In the genomic region with DNA sequence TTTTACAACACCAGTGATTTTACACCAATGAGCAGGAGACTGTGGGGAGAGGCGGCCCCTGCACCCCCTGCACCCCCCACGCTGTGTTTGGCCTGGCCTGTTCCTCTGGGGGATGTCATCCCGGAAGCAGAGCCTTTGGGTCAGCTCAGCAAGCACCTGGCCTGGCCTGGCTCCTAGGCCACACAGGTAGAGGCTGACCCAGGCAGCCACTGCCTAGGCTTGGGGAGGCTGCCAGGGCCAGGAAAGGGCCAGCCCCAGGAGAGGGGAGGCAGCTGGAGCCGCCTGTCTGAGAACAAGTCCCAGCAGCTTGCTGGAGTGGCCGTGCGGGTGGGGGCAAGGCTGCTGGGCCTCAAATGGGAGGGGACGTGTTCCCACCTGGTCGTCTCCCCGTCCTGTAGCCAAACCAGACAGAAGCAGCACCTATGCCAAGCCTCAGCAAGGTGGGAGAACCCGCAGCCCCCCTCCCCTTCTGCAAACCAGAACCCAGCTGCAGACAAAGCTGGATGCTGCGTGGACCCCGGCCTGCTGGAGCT, we compare ENCODE assay signal across 14 cellular contexts. TPM values are rescaled to one million over a fixed set of nuclear protein-coding genes. Genes with fewer than 3 reads are reported as not detected.
A peak's percentile ranks its signal among the peaks of the same experiment; 100 is the strongest.
DNase-seq lines count a peak whose midpoint lies in the region; ATAC-seq lines count a peak whose summit lies in the region.
"Had no signal": no experiment of that assay in that cellular context is flagged by ENCODE, and none has a peak within 500 bp of the region (broad histone marks: within the 10 kb centered on the region; RNA-seq: fewer than 3 reads in every experiment).

No MANE protein-coding gene starts in this region.

- H3K27ac ChIP-seq in mesodermal cell (ENCODE audit: low read depth, low read length, severe bottlenecking) = peak overlapping the region; percentile 71

- H3K27ac Mint-ChIP-seq in central memory CD8-positive, alpha-beta T cell (ENCODE audit: low read depth) = peak overlapping the region; percentile 98
- H3K27ac Mint-ChIP-seq: activated B cell treated with CpG ODN at 0.5 μM for 24 hours, type B pancreatic cell had no signal

- no peaks in the 10 kb centered on the region for H3K27me3 Mint-ChIP-seq in central memory CD8-positive, alpha-beta T cell
- H3K27me3 Mint-ChIP-seq: activated B cell treated with CpG ODN at 0.5 μM for 24 hours, type B pancreatic cell had no signal

- peaks cover 26% of the 10 kb centered on the region for H3K4me1 ChIP-seq in mesodermal cell (ENCODE audit: control insufficient read depth, insufficient read depth, low read length, poor library complexity, severe bottlenecking)

- H3K36me3 Mint-ChIP-seq in central memory CD8-positive, alpha-beta T cell (ENCODE audit: insufficient read depth) = peaks cover 14% of the 10 kb centered on the region
- H3K36me3 Mint-ChIP-seq: type B pancreatic cell had no signal

- ATAC-seq in Right ventricle myocardium inferior = peak; percentile 5
- ATAC-seq in central memory CD8-positive, alpha-beta T cell (replicated peaks; ENCODE audit: extremely low read depth, poor library complexity, severe bottlenecking) = peak; percentile 8
- ATAC-seq in GM18861 (IDR thresholded peaks at IDR 0.05; ENCODE audit: unreplicated experiment) = no peak

- peak overlapping the region; percentile 64 for H3K4me3 Mint-ChIP-seq in central memory CD8-positive, alpha-beta T cell
- H3K4me3 Mint-ChIP-seq: activated B cell treated with CpG ODN at 0.5 μM for 24 hours, type B pancreatic cell had no signal

- H3K4me1 Mint-ChIP-seq in central memory CD8-positive, alpha-beta T cell = peaks cover 20% of the 10 kb centered on the region

- 93 to 94% methylated on average over 7 to 10 of the region's 12 CpGs for WGBS in mesodermal cell (ENCODE audit: insufficient coverage in 2 of 2), 2 experiments

- DNase-seq in Right ventricle myocardium inferior (ENCODE audit: missing footprints) (peak; percentile 74), cardiac septum (ENCODE audit: low spot score) (no peak), Ammon's horn (ENCODE audit: low spot score) (no peak), NCI-H82 (lab: John Stamatoyannopoulos, UW) (no peak), occipital lobe (lab: John Stamatoyannopoulos, UW) (no peak)
- DNase-seq in central memory CD8-positive, alpha-beta T cell (ENCODE audit: low spot score in 2 of 2) = peak in 1 of 2 donors; percentile 29
- DNase-seq: activated B cell treated with CpG ODN at 0.5 μM for 24 hours, C1 segment of cervical spinal cord, SIG-M5 had no signal

- H3K9me3 ChIP-seq in mesodermal cell (ENCODE audit: control insufficient read depth, low read length) = no peaks in the 10 kb centered on the region

- intact Hi-C loops in Right ventricle myocardium inferior (cut with DNase I) = no loop called here
- intact Hi-C loops in cardiac septum (cut with DNase I) = loop anchor here (2.0 to 5.0 kb wide), 2 partner anchors 32 to 101 kb away; no protein-coding TSS in a partner anchor

- H3K9me3 Mint-ChIP-seq in central memory CD8-positive, alpha-beta T cell = no peaks in the 10 kb centered on the region
- H3K9me3 Mint-ChIP-seq: activated B cell treated with CpG ODN at 0.5 μM for 24 hours, type B pancreatic cell had no signal

- H3K36me3 ChIP-seq in mesodermal cell (ENCODE audit: control insufficient read depth, insufficient read depth, low read length) = no peaks in the 10 kb centered on the region

- H3K4me3 ChIP-seq in mesodermal cell (ENCODE audit: extremely low read depth, insufficient read depth, low read length, poor library complexity, severe bottlenecking) = no peak overlapping the region

RNA-seq across cellular contexts. Expression of a gene that starts 46.9 kb away (rescaled TPM):
- total RNA-seq in Right ventricle myocardium inferior = not detected
- total RNA-seq in cardiac septum = not detected
- polyA plus RNA-seq in mesodermal cell (2013, experiment 1 of 2) = 0.11 TPM
- polyA plus RNA-seq in mesodermal cell (2013, experiment 2 of 2) = not detected
- not detected for total RNA-seq in occipital lobe
- total RNA-seq: activated B cell treated with CpG ODN at 0.5 μM for 24 hours, glomerular endothelial cell, renal cortical epithelial cell had no signal

RNA-seq across cellular contexts. Expression of a gene that starts 55.1 kb away (rescaled TPM):
- total RNA-seq in Right ventricle myocardium inferior (0.41 TPM), cardiac septum (1.3 TPM), occipital lobe (2.5 TPM)
- polyA plus RNA-seq in mesodermal cell (2013, experiment 1 of 2) = 10.0 TPM
- polyA plus RNA-seq in mesodermal cell (2013, experiment 2 of 2) = 8.1 TPM
- total RNA-seq: activated B cell treated with CpG ODN at 0.5 μM for 24 hours had no signal
